11 cellular contexts compared by ENCODE assay signal in genomic region chr13:42396501-42396900, GRCh38.
DNase-seq lines count a peak whose midpoint lies in the region; ATAC-seq and TF ChIP-seq lines count a peak whose summit lies in the region.
"Had no signal": no experiment of that assay in that cellular context is flagged by ENCODE, and none has a peak within 500 bp of the region (broad histone marks: within the 10 kb centered on the region; RNA-seq: fewer than 3 reads in every experiment).

No MANE protein-coding gene starts in this region.

- no peak overlapping the region for H3K4me3 Mint-ChIP-seq in chondrocyte (ENCODE audit: unreplicated experiment)

- no peak for ATAC-seq in HG03025 (IDR thresholded peaks at IDR 0.05; ENCODE audit: low FRiP score, unreplicated experiment)
- ATAC-seq: psoas muscle had no signal

- peaks cover 13% of the 10 kb centered on the region for H3K4me1 Mint-ChIP-seq in chondrocyte (ENCODE audit: low read depth)

- H3K27me3 Mint-ChIP-seq in chondrocyte (ENCODE audit: low read depth): peaks cover 15% of the 10 kb centered on the region

- DNase-seq in activated naive CD4-positive, alpha-beta T cell treated with Interleukin-2 at 50 U/mL for 16 hours: peak; percentile 65
- DNase-seq in activated naive CD4-positive, alpha-beta T cell (lab: John Stamatoyannopoulos, UW): no peak
- DNase-seq in activated CD4-positive, alpha-beta T cell treated with anti-CD3 and anti-CD28 coated beads, Interleukin-2, amount 50 U/mL, for 4 hours: peak; percentile 27 to 40
- DNase-seq in effector CD4-positive, alpha-beta T cell: peak; percentile 12
- DNase-seq in stimulated activated naive CD4-positive, alpha-beta T cell treated with Interleukin-2 at 50 U/mL for 16 hours (lab: John Stamatoyannopoulos, UW): peak; percentile 51
- DNase-seq in chondrocyte (ENCODE audit: low spot score) (no peak), foreskin fibroblast (no peak)
- DNase-seq: cortex of kidney, left ventricle myocardium inferior, psoas muscle had no signal

- peaks cover 2% of the 10 kb centered on the region for H3K36me3 Mint-ChIP-seq in chondrocyte (ENCODE audit: low read depth)

- H3K27ac Mint-ChIP-seq in chondrocyte (ENCODE audit: unreplicated experiment): no peak overlapping the region

- H3K9me3 Mint-ChIP-seq in chondrocyte (ENCODE audit: low read depth): no peaks in the 10 kb centered on the region

- TF ChIP-seq CTCF in chondrocyte (IDR thresholded peaks at IDR 0.05) (no peak), foreskin fibroblast (IDR thresholded peaks at IDR 0.05; ENCODE audit: low read depth, low read length) (no peak)

- H3K4me3 ChIP-seq in foreskin fibroblast (ENCODE audit: low read depth in 1 of 2, low read length in 2 of 2): no peak overlapping the region
- H3K4me3 ChIP-seq: left ventricle myocardium inferior, psoas muscle had no signal

Comparison
In these comparisons a context has a peak if more than half of its experiments do, and no peak if none do; other contexts are left out.
1. DNase-seq: peak in activated naive CD4-positive, alpha-beta T cell treated with Interleukin-2 at 50 U/mL for 16 hours (single experiment), activated CD4-positive, alpha-beta T cell treated with anti-CD3 and anti-CD28 coated beads, Interleukin-2, amount 50 U/mL, for 4 hours (2 of 2), effector CD4-positive, alpha-beta T cell (single experiment) and stimulated activated naive CD4-positive, alpha-beta T cell treated with Interleukin-2 at 50 U/mL for 16 hours (single experiment); none in activated naive CD4-positive, alpha-beta T cell (0 of 4), chondrocyte (single experiment) and foreskin fibroblast (0 of 2).